In genomic region chr5:132498152-132498551, GRCh38 we compare ENCODE assay signal across 8 cellular contexts. TPM values are rescaled to one million over a fixed set of nuclear protein-coding genes. Genes with fewer than 3 reads are reported as not detected.
DNase-seq lines count a peak whose midpoint lies in the region; ATAC-seq and TF ChIP-seq lines count a peak whose summit lies in the region.

No MANE protein-coding gene starts in this region.

- no peak overlapping the region for H2BK5ac ChIP-seq in H9 (ENCODE audit: insufficient read length, low read length)

- no peak overlapping the region for H3K4me2 ChIP-seq in H9 (ENCODE audit: insufficient read depth, insufficient read length, low read length)

- H2BK120ac ChIP-seq in H9 (ENCODE audit: low read depth, low read length, poor library complexity, severe bottlenecking), result no peak overlapping the region

- no peak overlapping the region for H3K56ac ChIP-seq in H9 (ENCODE audit: insufficient read length, low read depth, low read length)

- no peak overlapping the region for H2BK12ac ChIP-seq in H9 (ENCODE audit: insufficient read length, low read depth, low read length)

- no peak overlapping the region for H3K4ac ChIP-seq in H9 (ENCODE audit: low read depth, low read length)

- H3K79me1 ChIP-seq in H9 (ENCODE audit: insufficient read depth, low read depth, low read length, poor library complexity, severe bottlenecking), result no peaks in the 10 kb centered on the region

- DNase-seq in GM03348 (ENCODE audit: low spot score), result peak; percentile 73
- peak; percentile 35 to 60 for DNase-seq in SW 1271 (lab: John Stamatoyannopoulos, UW)
- DNase-seq in fibroblast of pulmonary artery (ENCODE audit: low read depth), result peak; percentile 58
- peak; percentile 66 for DNase-seq in sciatic nerve (ENCODE audit: low spot score)
- DNase-seq in DMS114 treated with DMSO at 0.1 percent for 48 hours (lab: John Stamatoyannopoulos, UW; ENCODE audit: unreplicated experiment), result no peak
- no peak for DNase-seq in H9
- no peak for DNase-seq in GM20000 (ENCODE audit: low spot score)

- peaks cover 15 to 16% of the 10 kb centered on the region in 2 experiments for H3K4me1 Mint-ChIP-seq in H9

- H3K9me3 ChIP-seq in H9 (ENCODE audit: control insufficient read depth, low read depth, low read length), result no peaks in the 10 kb centered on the region

- no peaks in the 10 kb centered on the region for H4K20me1 ChIP-seq in H9 (ENCODE audit: control insufficient read depth, insufficient read depth, insufficient read length)

- H3K23ac ChIP-seq in H9 (ENCODE audit: insufficient read length, low read depth, low read length), result no peak overlapping the region

- no peak overlapping the region for H3K27ac ChIP-seq in H9 (ENCODE audit: insufficient read length, low read depth, low read length)

- H3K27me3 ChIP-seq in H9 (ENCODE audit: insufficient read depth, low read length), result no peaks in the 10 kb centered on the region; the same call in 1 of the 2 replicates

- H3K79me2 ChIP-seq in H9 (ENCODE audit: insufficient read depth, low read length), result no peaks in the 10 kb centered on the region

- H3K9ac ChIP-seq in H9 (ENCODE audit: extremely low read depth, insufficient read length, low read length), result no peak overlapping the region

- no CpG with 5 or more reads among the region's 3 CpGs for whole genome bisulfite sequencing in H9 (ENCODE audit: extremely low coverage, insufficient read length, low lambda C conversion rate)

- no peak overlapping the region for H4K8ac ChIP-seq in H9 (replicated peaks; ENCODE audit: insufficient read length, low read depth, low read length)

- no peak overlapping the region for H2BK15ac ChIP-seq in H9 (ENCODE audit: low read depth, low read length)

- no peak overlapping the region for H4K5ac ChIP-seq in H9 (ENCODE audit: insufficient read length, low read depth, low read length)

- 0 out of 2 replicates have a peak, but pooled peaks cover 3% of the 10 kb centered on the region for H3K4me1 ChIP-seq in H9 (ENCODE audit: insufficient read depth, low read length)

- 0 out of 5 replicates have a peak overlapping the region, but pooled peaks of 1 of the 2 experiments have one; percentile 14 for H3K4me3 Mint-ChIP-seq in H9

- H3K9me3 Mint-ChIP-seq in H9, result no peaks in the 10 kb centered on the region

- no peak overlapping the region for H3K14ac ChIP-seq in H9 (ENCODE audit: insufficient read depth, low read length)

- H3K27me3 Mint-ChIP-seq in H9 (ENCODE audit: low read depth), result peaks cover 13% of the 10 kb centered on the region

- intact Hi-C loops in sciatic nerve (cut with DNase I), result no loop called here

- no peak overlapping the region for H2AK5ac ChIP-seq in H9 (ENCODE audit: insufficient read length, low read length)

- peaks cover 12% of the 10 kb centered on the region for H3K23me2 ChIP-seq in H9 (ENCODE audit: insufficient read length, low read depth, low read length, poor library complexity, severe bottlenecking)

- ATAC-seq in sciatic nerve (no peak), GM21360 (IDR thresholded peaks at IDR 0.05; ENCODE audit: unreplicated experiment) (no peak)

- no peak for TF ChIP-seq CTCF in fibroblast of pulmonary artery (IDR thresholded peaks at IDR 0.05; ENCODE audit: low read length, missing control alignments)
- TF ChIP-seq CTCF in H9 (conservative IDR thresholded peaks at IDR 0.05), result no peak
- no peak for TF ChIP-seq CTCF in GM20000 (IDR thresholded peaks at IDR 0.05; ENCODE audit: extremely low read depth, missing control alignments)

- H2AFZ ChIP-seq in H9 (ENCODE audit: low read length), result no peak overlapping the region

- H2BK20ac ChIP-seq in H9 (ENCODE audit: low read depth, low read length, poor library complexity, severe bottlenecking), result no peak overlapping the region

- no peak overlapping the region for H3K27ac Mint-ChIP-seq in H9

- H3T11ph ChIP-seq in H9 (ENCODE audit: low read length), result no peak overlapping the region

- no peak overlapping the region for H3K18ac ChIP-seq in H9 (ENCODE audit: insufficient read length, low read depth, low read length)

- no peaks in the 10 kb centered on the region; a peak in 1 of 7 replicates for H3K36me3 Mint-ChIP-seq in H9 (ENCODE audit: insufficient read depth in 1 of 3, low read depth in 3 of 3)

- no peak overlapping the region for H4K91ac ChIP-seq in H9 (ENCODE audit: insufficient read length, low read depth, low read length)

- no peak overlapping the region for H3K4me3 ChIP-seq in fibroblast of pulmonary artery (replicated peaks; ENCODE audit: low read depth, low read length)

RNA-seq across cellular contexts. Expression of gene IRF1, which starts 7.6 kb away (rescaled TPM):
- total RNA-seq in sciatic nerve (52.2 TPM), H9 (2021) (7.2 and 8.7 TPM in 2 replicates)

RNA-seq across cellular contexts. Expression of gene IL5, which starts 45.2 kb away (rescaled TPM):
- not detected for total RNA-seq in sciatic nerve
- total RNA-seq in H9 (2021), result not detected in 2 replicates

RNA-seq across cellular contexts. Expression of gene RAD50, which starts 58.6 kb away (rescaled TPM):
- total RNA-seq in sciatic nerve, result 31.5 TPM
- total RNA-seq in H9 (2021), result 40.4 and 46.1 TPM in 2 replicates

Comparison
In these comparisons a context has a peak if more than half of its experiments do, and no peak if none do; other contexts are left out.
1. DNase-seq: peak in GM03348 (single experiment), SW 1271 (2 of 2), fibroblast of pulmonary artery (single experiment) and sciatic nerve (single experiment); none in DMS114 treated with DMSO at 0.1 percent for 48 hours (single experiment), H9 (single experiment) and GM20000 (single experiment).